ENCODE assay signal across 8 cellular contexts in genomic region chr6:96836579-96837137, GRCh38. TPM values are rescaled to one million over a fixed set of nuclear protein-coding genes. Genes with fewer than 3 reads are reported as not detected.
DNase-seq lines count a peak whose midpoint lies in the region; ATAC-seq and TF ChIP-seq lines count a peak whose summit lies in the region.

No MANE protein-coding gene starts in this region.

- H3K9ac ChIP-seq in SK-N-MC (ENCODE audit: insufficient read length), result peak overlapping the region; percentile 77

- H3K27ac ChIP-seq in CD8-positive, alpha-beta T cell (ENCODE audit: low read depth, low read length), result no peak overlapping the region
- H3K27ac ChIP-seq in SK-N-MC, result no peak overlapping the region

- H3K27me3 ChIP-seq in CD8-positive, alpha-beta T cell (ENCODE audit: insufficient read depth, low read length), result no peaks in the 10 kb centered on the region

- peak in 1 of 7 experiments; percentile 11 for DNase-seq in CD8-positive, alpha-beta T cell
- DNase-seq in SK-N-MC (ENCODE audit: low read depth, low spot score) (no peak), nephron progenitor cell (no peak), iPS-NIHi11 (ENCODE audit: low spot score) (no peak)
- no peak for DNase-seq in stimulated activated CD4-positive, alpha-beta T cell treated with anti-CD3 and anti-CD28 coated beads, Interleukin-15, amount 100 ng/mL, for 24 hours

- intact Hi-C loops in CD8-positive, alpha-beta T cell (cut with DNase I, micrococcal nuclease), result loop anchor here (1.0 to 5.0 kb wide), 5 partner anchors 61 to 446 kb away; partner anchors contain the start of genes KLHL32 (in 1 of the 2), MMS22L (in 1 of the 2), NDUFAF4 (in 1 of the 2) and UFL1 (in 1 of the 2)

- peaks cover 15% of the 10 kb centered on the region for H3K4me1 ChIP-seq in CD8-positive, alpha-beta T cell (ENCODE audit: insufficient read depth, low read length)

- POLR2A ChIA-PET in CD8-positive, alpha-beta T cell (lab: Charles Lee), result interaction anchor here (0.6 to 1.6 kb wide), 2 partner anchors 88 to 315 kb away, joined by 3 to 4 read pairs; partner anchors contain the start of genes KLHL32 and UFL1

- CTCF ChIA-PET in CD8-positive, alpha-beta T cell (lab: Charles Lee), result interaction anchor here (0.9 kb wide), 1 partner anchor 18 kb away, joined by 3 read pairs; no protein-coding TSS in a partner anchor

- H3K9me3 ChIP-seq in CD8-positive, alpha-beta T cell (ENCODE audit: low read length), result no peaks in the 10 kb centered on the region
- no peaks in the 10 kb centered on the region for H3K9me3 ChIP-seq in SK-N-MC (ENCODE audit: low read depth, low read length)

- TF ChIP-seq CTCF in CD8-positive, alpha-beta T cell (IDR thresholded peaks at IDR 0.05), result no peak
- no peak for TF ChIP-seq CTCF in nephron progenitor cell (IDR thresholded peaks at IDR 0.05)

- ATAC-seq in CD8-positive, alpha-beta T cell, result peak; percentile 12
- ATAC-seq in GM19025 (IDR thresholded peaks at IDR 0.05; ENCODE audit: low read depth, unreplicated experiment) (peak; percentile 7), HG03159 (IDR thresholded peaks at IDR 0.05; ENCODE audit: unreplicated experiment) (peak; percentile 10), esophagus mucosa (peak; percentile 15)

- H3K36me3 ChIP-seq in CD8-positive, alpha-beta T cell (ENCODE audit: insufficient read depth, low read length), result no peaks in the 10 kb centered on the region
- H3K36me3 ChIP-seq in SK-N-MC (ENCODE audit: insufficient read depth, low read length), result no peaks in the 10 kb centered on the region

- peak overlapping the region; percentile 74 for H3K4me3 ChIP-seq in CD8-positive, alpha-beta T cell (ENCODE audit: low read depth, low read length)
- peak overlapping the region; percentile 96 for H3K4me3 ChIP-seq in SK-N-MC

- peak overlapping the region; percentile 82 for H3K4me3 Mint-ChIP-seq in CD8-positive, alpha-beta T cell
- peak overlapping the region; percentile 99 for H3K4me3 Mint-ChIP-seq in nephron progenitor cell

- peaks cover 16% of the 10 kb centered on the region for H3K4me1 Mint-ChIP-seq in CD8-positive, alpha-beta T cell (ENCODE audit: low read depth)
- H3K4me1 Mint-ChIP-seq in nephron progenitor cell, result peaks cover 31% of the 10 kb centered on the region

- H3K27me3 Mint-ChIP-seq in CD8-positive, alpha-beta T cell (ENCODE audit: low read depth), result peaks cover 42% of the 10 kb centered on the region
- peaks cover 24% of the 10 kb centered on the region for H3K27me3 Mint-ChIP-seq in nephron progenitor cell (ENCODE audit: low read depth, poor library complexity)

- no peaks in the 10 kb centered on the region for H3K9me3 Mint-ChIP-seq in CD8-positive, alpha-beta T cell
- no peaks in the 10 kb centered on the region for H3K9me3 Mint-ChIP-seq in nephron progenitor cell

- H3K36me3 Mint-ChIP-seq in CD8-positive, alpha-beta T cell, result peaks cover 2% of the 10 kb centered on the region
- H3K36me3 Mint-ChIP-seq in nephron progenitor cell (ENCODE audit: low read depth), result no peaks in the 10 kb centered on the region

- H3K27ac Mint-ChIP-seq in CD8-positive, alpha-beta T cell, result peak overlapping the region; percentile 6
- H3K27ac Mint-ChIP-seq in nephron progenitor cell, result no peak overlapping the region

RNA-seq across cellular contexts. Expression of gene GPR63, which starts 0.6 kb away (rescaled TPM):
- total RNA-seq in CD8-positive, alpha-beta T cell, result not detected
- 0.32 TPM for total RNA-seq in esophagus mucosa
